9 cellular contexts compared by ENCODE assay signal in genomic region chr3:14371573-14372474, GRCh38. TPM values are rescaled to one million over a fixed set of nuclear protein-coding genes. Genes with fewer than 3 reads are reported as not detected.
DNase-seq lines count a peak whose midpoint lies in the region; ATAC-seq and TF ChIP-seq lines count a peak whose summit lies in the region.
"Had no signal": no experiment of that assay in that cellular context is flagged by ENCODE, and none has a peak within 500 bp of the region (broad histone marks: within the 10 kb centered on the region; RNA-seq: fewer than 3 reads in every experiment).

No MANE protein-coding gene starts in this region.

- no peak overlapping the region for H3K9ac ChIP-seq in neural progenitor cell

- H3K27ac ChIP-seq in neural progenitor cell, result no peak overlapping the region
- H3K27ac ChIP-seq: uterus had no signal

- H3K4me2 ChIP-seq in neural progenitor cell, result no peak overlapping the region

- peak overlapping the region; percentile 31 for H3K4me3 Mint-ChIP-seq in neural progenitor cell

- peak; percentile 60 for ATAC-seq in HG03354 (IDR thresholded peaks at IDR 0.05; ENCODE audit: poor library complexity, severe bottlenecking, unreplicated experiment)
- ATAC-seq in HG03045 (IDR thresholded peaks at IDR 0.05; ENCODE audit: unreplicated experiment), result no peak

- H3K27me3 ChIP-seq in neural progenitor cell, result no peaks in the 10 kb centered on the region
- H3K27me3 ChIP-seq: uterus had no signal

- H2AFZ ChIP-seq in neural progenitor cell (replicated peaks), result no peak overlapping the region

- peaks cover 10% of the 10 kb centered on the region for H3F3A ChIP-seq in neural progenitor cell (ENCODE audit: low read depth)

- no peaks in the 10 kb centered on the region for H4K20me1 ChIP-seq in neural progenitor cell (ENCODE audit: low read depth)

- H3K4me3 ChIP-seq in epithelial cell of esophagus (ENCODE audit: low read length), result no peak overlapping the region
- no peak overlapping the region for H3K4me3 ChIP-seq in neural progenitor cell
- H3K4me3 ChIP-seq: uterus had no signal

- no peak overlapping the region for H3K27ac Mint-ChIP-seq in neural progenitor cell

- peaks cover 17% of the 10 kb centered on the region for H3K4me1 ChIP-seq in neural progenitor cell
- H3K4me1 ChIP-seq: uterus had no signal

- H3K79me2 ChIP-seq in neural progenitor cell (ENCODE audit: low read depth), result no peaks in the 10 kb centered on the region

- no peaks in the 10 kb centered on the region for H3K36me3 Mint-ChIP-seq in neural progenitor cell

- H3K4me1 Mint-ChIP-seq in neural progenitor cell, result peaks cover 25% of the 10 kb centered on the region

- H3K27me3 Mint-ChIP-seq in neural progenitor cell (ENCODE audit: insufficient read depth, low read depth), result peaks cover 7% of the 10 kb centered on the region

- no peaks in the 10 kb centered on the region for H3K9me3 Mint-ChIP-seq in neural progenitor cell

- H3K36me3 ChIP-seq in neural progenitor cell, result no peaks in the 10 kb centered on the region
- H3K36me3 ChIP-seq: uterus had no signal

- no peaks in the 10 kb centered on the region for H3K9me3 ChIP-seq in neural progenitor cell (ENCODE audit: low read depth)
- H3K9me3 ChIP-seq: uterus had no signal

- TF ChIP-seq CTCF in epithelial cell of esophagus (IDR thresholded peaks at IDR 0.05; ENCODE audit: insufficient read depth, low read depth, low read length, missing control alignments), result peak; percentile 21
- no peak for TF ChIP-seq CTCF in neural progenitor cell (IDR thresholded peaks at IDR 0.05)

- DNase-seq in DMS79 treated with DMSO at 0.1 percent for 48 hours (lab: John Stamatoyannopoulos, UW), result peak; percentile 84
- peak; percentile 80 for DNase-seq in NOMO-1 treated with DMSO at 0.1 percent for 48 hours (lab: John Stamatoyannopoulos, UW; ENCODE audit: unreplicated experiment)
- DNase-seq in epithelial cell of esophagus (ENCODE audit: low read depth), result peak; percentile 77
- DNase-seq in neural progenitor cell (ENCODE audit: low spot score), result no peak
- no peak for DNase-seq in kidney glomerular epithelial cell (lab: John Stamatoyannopoulos, UW)
- no peak for DNase-seq in activated CD4-positive, alpha-beta T cell treated with anti-CD3 and anti-CD28 coated beads for 48 hours

RNA-seq across cellular contexts. Expression of gene SLC6A6, which starts 30.6 kb away (rescaled TPM):
- total RNA-seq in neural progenitor cell (ENCODE audit: low replicate concordance), result 32.9 and 37.2 TPM in 2 replicates

Comparison
In these comparisons a context has a peak if more than half of its experiments do, and no peak if none do; other contexts are left out.
1. DNase-seq: peak in DMS79 treated with DMSO at 0.1 percent for 48 hours (single experiment), NOMO-1 treated with DMSO at 0.1 percent for 48 hours (single experiment) and epithelial cell of esophagus (single experiment); none in neural progenitor cell (single experiment), kidney glomerular epithelial cell (single experiment) and activated CD4-positive, alpha-beta T cell treated with anti-CD3 and anti-CD28 coated beads for 48 hours (single experiment).